Comparison of ENCODE assay signal across 10 cellular contexts in genomic region chr1:169086603-169087455, GRCh38. TPM values are rescaled to one million over a fixed set of nuclear protein-coding genes. Genes with fewer than 3 reads are reported as not detected.
DNase-seq lines count a peak whose midpoint lies in the region; ATAC-seq and TF ChIP-seq lines count a peak whose summit lies in the region.
"Had no signal": no experiment of that assay in that cellular context is flagged by ENCODE, and none has a peak within 500 bp of the region (broad histone marks: within the 10 kb centered on the region; RNA-seq: fewer than 3 reads in every experiment).

No MANE protein-coding gene starts in this region.

- POLR2A ChIA-PET in GM10248 (lab: Yijun Ruan, JAX), result no interaction called here

- peaks cover 0 to 15% (median 8%) of the 10 kb centered on the region in 4 donors for H3K4me1 Mint-ChIP-seq in CD4-positive, CD25-positive, alpha-beta regulatory T cell

- H3K36me3 ChIP-seq in CD4-positive, CD25-positive, alpha-beta regulatory T cell (ENCODE audit: control insufficient read depth, insufficient read depth, low read length), result no peaks in the 10 kb centered on the region
- H3K36me3 ChIP-seq in testis (ENCODE audit: low read depth, missing control alignments), result no peaks in the 10 kb centered on the region
- H3K36me3 ChIP-seq: MG63 had no signal

- WGBS in testis, 2 donors, result 81 to 82% methylated on average over 3 of the region's 3 CpGs

- H3K27ac Mint-ChIP-seq in CD4-positive, CD25-positive, alpha-beta regulatory T cell, result peak overlapping the region; percentile 49 to 81 (median 67)
- H3K27ac Mint-ChIP-seq: activated T-helper 2 cell treated with anti-CD3 and anti-CD28 coated beads, Interferon-gamma antibody, Interleukin-2, Interleukin-4, amounts not matched to agents 10 μg/mL and 5 μg/mL and 100 μg/mL, durations not matched to agents 14 hours and 24 hours and 36 hours had no signal

- TF ChIP-seq CTCF in testis (IDR thresholded peaks at IDR 0.05), result no peak
- no peak for TF ChIP-seq CTCF in GM10248 (IDR thresholded peaks at IDR 0.05; ENCODE audit: control extremely low read depth, extremely low read depth, low read depth, missing control alignments)

- no peak overlapping the region for H3K4me3 Mint-ChIP-seq in CD4-positive, CD25-positive, alpha-beta regulatory T cell

- intact Hi-C loops in testis (cut with DNase I; ENCODE audit: low total_unique reads), result no loop called here

- no peak for DNase-seq in CD4-positive, CD25-positive, alpha-beta regulatory T cell
- DNase-seq in NAMALWA (ENCODE audit: low spot score) (peak; percentile 53), astrocyte of the hippocampus (ENCODE audit: low read depth, low spot score) (peak; percentile 54), kidney tubule cell (ENCODE audit: low spot score) (peak; percentile 42), testis (no peak), GM10248 (ENCODE audit: extremely low spot score) (no peak)
- DNase-seq in stimulated activated CD4-positive, alpha-beta T cell treated with anti-CD3 and anti-CD28 coated beads, Interleukin-12 subunit alpha, Interleukin-12 subunit beta, amount 100 ng/mL, for 4 hours, result no peak
- DNase-seq: MG63 had no signal

- no peaks in the 10 kb centered on the region for H3K27me3 ChIP-seq in CD4-positive, CD25-positive, alpha-beta regulatory T cell (ENCODE audit: control insufficient read depth, insufficient read depth, low read length)
- no peaks in the 10 kb centered on the region for H3K27me3 ChIP-seq in testis
- H3K27me3 ChIP-seq: MG63 had no signal

- CTCF ChIA-PET in GM10248 (lab: Yijun Ruan, JAX), result interaction anchor here (1.1 to 1.9 kb wide), 3 partner anchors 8 to 14 kb away, joined by 3 to 10 read pairs (median 5); no protein-coding TSS in a partner anchor

- H3K27ac ChIP-seq in CD4-positive, CD25-positive, alpha-beta regulatory T cell (ENCODE audit: insufficient read depth, low read length, poor library complexity, severe bottlenecking), result no peak overlapping the region
- no peak overlapping the region for H3K27ac ChIP-seq in testis

- no peaks in the 10 kb centered on the region for H3K4me1 ChIP-seq in CD4-positive, CD25-positive, alpha-beta regulatory T cell (ENCODE audit: control insufficient read depth, insufficient read depth, low read length, poor library complexity, severe bottlenecking)
- H3K4me1 ChIP-seq in testis, result no peaks in the 10 kb centered on the region

- no peaks in the 10 kb centered on the region for H3K9me3 ChIP-seq in CD4-positive, CD25-positive, alpha-beta regulatory T cell (ENCODE audit: control insufficient read depth in 2 of 2, low read length in 2 of 2)
- H3K9me3 ChIP-seq in testis, result no peaks in the 10 kb centered on the region
- H3K9me3 ChIP-seq: MG63 had no signal

- peak in 1 of 2 donors; percentile 25 for ATAC-seq in CD4-positive, CD25-positive, alpha-beta regulatory T cell (ENCODE audit: low read depth in 2 of 2)
- ATAC-seq in HG02798 (IDR thresholded peaks at IDR 0.05; ENCODE audit: poor library complexity, unreplicated experiment), result no peak

- peaks cover 0 to 3% (median 0%) of the 10 kb centered on the region in 7 donors for H3K9me3 Mint-ChIP-seq in CD4-positive, CD25-positive, alpha-beta regulatory T cell
- H3K9me3 Mint-ChIP-seq: activated T-helper 2 cell treated with anti-CD3 and anti-CD28 coated beads, Interferon-gamma antibody, Interleukin-2, Interleukin-4, amounts not matched to agents 10 μg/mL and 5 μg/mL and 100 μg/mL, durations not matched to agents 14 hours and 24 hours and 36 hours had no signal

- no peak overlapping the region for H3K4me3 ChIP-seq in CD4-positive, CD25-positive, alpha-beta regulatory T cell (ENCODE audit: low read depth, low read length)
- H3K4me3 ChIP-seq in testis, result no peak overlapping the region
- H3K4me3 ChIP-seq: MG63 had no signal

- TF ChIP-seq POLR2A in testis (IDR thresholded peaks at IDR 0.05), result no peak

- no peaks in the 10 kb centered on the region for H3K36me3 Mint-ChIP-seq in CD4-positive, CD25-positive, alpha-beta regulatory T cell

- H3K27me3 Mint-ChIP-seq in CD4-positive, CD25-positive, alpha-beta regulatory T cell, result no peaks in the 10 kb centered on the region

RNA-seq across cellular contexts. Expression of gene ATP1B1, which starts 19.7 kb away (rescaled TPM):
- 25.0 TPM for total RNA-seq in CD4-positive, CD25-positive, alpha-beta regulatory T cell
- 10 to 100 TPM in 1 of 4 donors, 1 to 10 TPM in 3; 3.1 to 10.0 (median 6.0) TPM for polyA plus RNA-seq in CD4-positive, CD25-positive, alpha-beta regulatory T cell
- total RNA-seq in testis, result 100 to 1,000 TPM; 131 to 160 TPM
- 98.3 TPM for polyA plus RNA-seq in testis (ENCODE audit: insufficient read depth, low read depth, low replicate concordance)

Comparison
In these comparisons a context has a peak if more than half of its experiments do, and no peak if none do; other contexts are left out.
1. DNase-seq: peak in NAMALWA (single experiment), astrocyte of the hippocampus (single experiment) and kidney tubule cell (single experiment); none in CD4-positive, CD25-positive, alpha-beta regulatory T cell (0 of 3), stimulated activated CD4-positive, alpha-beta T cell treated with anti-CD3 and anti-CD28 coated beads, Interleukin-12 subunit alpha, Interleukin-12 subunit beta, amount 100 ng/mL, for 4 hours (single experiment), testis (single experiment) and GM10248 (single experiment).